ENCODE assay signal across 8 cellular contexts in the genomic region with DNA sequence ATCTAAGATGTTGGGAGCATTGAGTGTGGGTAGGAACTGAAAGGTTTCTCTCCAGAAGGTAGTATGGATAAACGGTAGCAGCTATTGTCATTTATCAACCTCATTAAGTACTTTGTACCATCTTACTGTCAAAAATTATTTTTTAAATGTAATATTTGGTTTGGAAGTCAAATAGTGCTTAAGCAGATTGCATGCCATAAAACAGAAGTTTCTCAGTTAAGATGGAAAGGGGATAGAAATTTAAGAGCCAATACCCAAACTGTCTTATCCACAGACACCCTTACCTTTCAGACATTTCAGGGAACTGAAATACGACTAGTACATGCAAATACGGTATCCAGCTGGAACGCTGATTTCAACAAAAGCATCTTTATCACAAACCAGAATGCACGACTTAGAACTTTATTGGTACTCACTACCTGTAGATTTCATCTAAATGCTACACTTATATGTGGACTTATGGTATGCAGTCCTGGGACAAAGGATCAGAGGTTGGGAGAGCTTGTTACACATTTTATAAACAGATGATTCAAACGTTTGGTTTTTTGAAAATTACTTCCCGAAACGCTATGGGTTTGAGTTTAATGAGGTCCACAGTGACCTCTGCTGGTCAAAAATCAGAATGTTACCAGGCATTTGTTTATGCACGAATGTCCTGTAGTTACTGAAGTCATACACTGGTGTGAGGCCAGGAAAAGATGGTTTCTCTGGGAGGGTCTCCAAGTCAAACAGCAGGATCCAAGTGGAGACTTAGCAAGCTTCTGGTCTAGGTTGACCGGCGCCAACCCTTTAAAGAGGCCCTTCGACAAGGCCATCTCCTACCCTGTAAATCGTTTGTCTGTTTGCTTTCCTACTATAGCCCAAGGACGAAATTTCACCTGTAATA. TPM values are rescaled to one million over a fixed set of nuclear protein-coding genes. Genes with fewer than 3 reads are reported as not detected.
A peak's percentile ranks its signal among the peaks of the same experiment; 100 is the strongest.
DNase-seq lines count a peak whose midpoint lies in the region; ATAC-seq and TF ChIP-seq lines count a peak whose summit lies in the region.

No MANE protein-coding gene starts in this region.

- no peaks in the 10 kb centered on the region for H4K20me1 ChIP-seq in neural progenitor cell (ENCODE audit: low read depth)

- ATAC-seq in GM18868 (IDR thresholded peaks at IDR 0.05; ENCODE audit: unreplicated experiment) (peak; percentile 87), GM21447 (IDR thresholded peaks at IDR 0.05; ENCODE audit: unreplicated experiment) (no peak)

- no peaks in the 10 kb centered on the region for H3K36me3 ChIP-seq in neural progenitor cell

- H3K27me3 ChIP-seq in neural progenitor cell: no peaks in the 10 kb centered on the region

- peak; percentile 74 for DNase-seq in CD1c-positive myeloid dendritic cell (ENCODE audit: extremely low spot score)
- peak; percentile 13 for DNase-seq in HK-2 (ENCODE audit: unreplicated experiment)
- peak; percentile 84 for DNase-seq in NCI-H69 (lab: John Stamatoyannopoulos, UW)
- DNase-seq in activated T-cell treated with anti-CD3 and anti-CD28 coated beads for 48 hours (ENCODE audit: low read depth): peak; percentile 0
- DNase-seq in fibroblast of the aortic adventitia (ENCODE audit: low read depth): peak; percentile 92
- peak; percentile 79 for DNase-seq in neural progenitor cell (ENCODE audit: low spot score)

- H3F3A ChIP-seq in neural progenitor cell (ENCODE audit: low read depth): peaks cover 26% of the 10 kb centered on the region

- no peaks in the 10 kb centered on the region for H3K36me3 Mint-ChIP-seq in neural progenitor cell

- peak overlapping the region; percentile 28 for H3K4me3 Mint-ChIP-seq in neural progenitor cell

- H3K9me3 Mint-ChIP-seq in neural progenitor cell: no peaks in the 10 kb centered on the region

- peak overlapping the region; percentile 51 for H3K27ac Mint-ChIP-seq in neural progenitor cell

- no peaks in the 10 kb centered on the region for H3K9me3 ChIP-seq in neural progenitor cell (ENCODE audit: low read depth)

- H3K4me1 ChIP-seq in neural progenitor cell: peaks cover 32% of the 10 kb centered on the region

- H3K4me3 ChIP-seq in fibroblast of the aortic adventitia (ENCODE audit: low read depth, low read length): peak overlapping the region; percentile 26
- H3K4me3 ChIP-seq in neural progenitor cell: no peak overlapping the region

- no peak overlapping the region for H3K27ac ChIP-seq in neural progenitor cell

- H3K4me1 Mint-ChIP-seq in neural progenitor cell: peaks cover 47% of the 10 kb centered on the region

- H3K27me3 Mint-ChIP-seq in neural progenitor cell (ENCODE audit: insufficient read depth, low read depth): no peaks in the 10 kb centered on the region

- no peaks in the 10 kb centered on the region for H3K79me2 ChIP-seq in neural progenitor cell (ENCODE audit: low read depth)

- TF ChIP-seq CTCF in fibroblast of the aortic adventitia (IDR thresholded peaks at IDR 0.05; ENCODE audit: insufficient read depth, low read length) (peak; percentile 69), neural progenitor cell (IDR thresholded peaks at IDR 0.05) (peak; percentile 82)

- H3K9ac ChIP-seq in neural progenitor cell: no peak overlapping the region

- peak overlapping the region; percentile 15 for H3K4me2 ChIP-seq in neural progenitor cell

- peak overlapping the region; percentile 1 for H2AFZ ChIP-seq in neural progenitor cell (replicated peaks)

RNA-seq across cellular contexts. Expression of a gene that starts 45.7 kb away (rescaled TPM):
- total RNA-seq in fibroblast of the aortic adventitia (ENCODE audit: low replicate concordance) (70.4 and 72.0 TPM in 2 replicates), neural progenitor cell (ENCODE audit: low replicate concordance) (51.6 and 55.4 TPM in 2 replicates)

Comparison
In these comparisons a context has a peak if more than half of its experiments do, and no peak if none do; other contexts are left out.
1. DNase-seq: peak in every context shown above with its lines; median percentile 92 in fibroblast of the aortic adventitia; 84 in NCI-H69; 79 in neural progenitor cell; 74 in CD1c-positive myeloid dendritic cell; 13 in HK-2; 0 in activated T-cell treated with anti-CD3 and anti-CD28 coated beads for 48 hours.